In genomic region chr19:15331419-15332310, GRCh38 we compare ENCODE assay signal across 8 cellular contexts. TPM values are rescaled to one million over a fixed set of nuclear protein-coding genes. Genes with fewer than 3 reads are reported as not detected.
DNase-seq lines count a peak whose midpoint lies in the region; ATAC-seq, FAIRE-seq and TF ChIP-seq lines count a peak whose summit lies in the region.

No MANE protein-coding gene starts in this region.

- no peaks in the 10 kb centered on the region for H3K36me3 ChIP-seq in thoracic aorta

- H3K27me3 ChIP-seq in thoracic aorta (replicated peaks; ENCODE audit: insufficient read depth) = no peaks in the 10 kb centered on the region

- TF ChIP-seq CTCF in thoracic aorta (IDR thresholded peaks at IDR 0.05) = no peak

- H3K4me1 ChIP-seq in thoracic aorta (ENCODE audit: control insufficient read depth in 1 of 2, low read depth in 2 of 2) = peaks cover 53 to 72% of the 10 kb centered on the region in 2 donors

- no peak for FAIRE-seq in frontal cortex (lab: Jason Lieb, UNC)

- peak overlapping the region; percentile 97 for H3K4me3 ChIP-seq in thoracic aorta

- ATAC-seq in HG03039 (IDR thresholded peaks at IDR 0.05; ENCODE audit: unreplicated experiment) (peak; percentile 29), thoracic aorta (ENCODE audit: insufficient number of reproducible peaks, low FRiP score, low read depth) (peak; percentile 33)

- DNase-seq in NCI-H2029 (lab: John Stamatoyannopoulos, UW) (peak; percentile 33), NCI-H2029 treated with DMSO at 0.1 percent for 48 hours (lab: John Stamatoyannopoulos, UW) (no peak), RKO (ENCODE audit: low spot score) (peak; percentile 65), frontal cortex (ENCODE audit: low spot score in 2 of 2) (peak; percentile 78 to 84), occipital lobe (lab: John Stamatoyannopoulos, UW) (peak; percentile 14), thoracic aorta (ENCODE audit: low spot score) (no peak)
- peak; percentile 88 for DNase-seq in activated effector memory CD4-positive, alpha-beta T cell treated with anti-CD3 and anti-CD28 coated beads, Interleukin-2, amount 50 U/mL, for 16 hours

- H3K9me3 ChIP-seq in thoracic aorta = no peaks in the 10 kb centered on the region

- H3K27ac ChIP-seq in thoracic aorta = peak overlapping the region; percentile 91 to 95

RNA-seq across cellular contexts. Expression of gene BRD4, which starts 0.7 kb away (rescaled TPM):
- 11.4 TPM for total RNA-seq in frontal cortex
- 9.5 TPM for total RNA-seq in occipital lobe
- 10 to 100 TPM; 49.0 to 70.9 TPM for total RNA-seq in thoracic aorta

RNA-seq across cellular contexts. Expression of gene AKAP8, which starts 47.9 kb away (rescaled TPM):
- 9.8 TPM for total RNA-seq in frontal cortex
- total RNA-seq in occipital lobe = 11.7 TPM
- total RNA-seq in thoracic aorta = 10 to 100 TPM; 18.7 to 54.9 TPM

Comparison
In these comparisons a context has a peak if more than half of its experiments do, and no peak if none do; other contexts are left out.
1. DNase-seq: peak in NCI-H2029 (single experiment), RKO (single experiment), activated effector memory CD4-positive, alpha-beta T cell treated with anti-CD3 and anti-CD28 coated beads, Interleukin-2, amount 50 U/mL, for 16 hours (single experiment), frontal cortex (2 of 2) and occipital lobe (single experiment); none in NCI-H2029 treated with DMSO at 0.1 percent for 48 hours (single experiment) and thoracic aorta (single experiment).